ENCODE assay signal across 19 cellular contexts in genomic region chr4:7726665-7727413, GRCh38.
"Had no signal": no experiment of that assay in that cellular context is flagged by ENCODE, and none has a peak within 500 bp of the region (broad histone marks: within the 10 kb centered on the region; RNA-seq: fewer than 3 reads in every experiment).

No MANE protein-coding gene starts in this region.

- H3K4me3 ChIP-seq: coronary artery, dorsolateral prefrontal cortex, esophagus muscularis mucosa, gastroesophageal sphincter, heart left ventricle, hepatocyte, left lung, lower lobe of right lung, mucosa of descending colon had no signal

- H3K4me1 ChIP-seq: esophagus muscularis mucosa, foreskin keratinocyte, gastroesophageal sphincter, heart left ventricle, left lung, lower lobe of right lung had no signal

- H2AFZ ChIP-seq: hepatocyte had no signal

- H3K27ac ChIP-seq: coronary artery, esophagus muscularis mucosa, foreskin keratinocyte, gastroesophageal sphincter, heart left ventricle, hepatocyte, left lung, lower lobe of right lung had no signal

- ATAC-seq: gastroesophageal sphincter, heart left ventricle, left lung, lower lobe of right lung, mucosa of descending colon had no signal

- H3K9me3 ChIP-seq: esophagus muscularis mucosa, gastroesophageal sphincter, heart left ventricle, left lung, lower lobe of right lung, mucosa of descending colon had no signal

- DNase-seq: dermis blood vessel endothelial cell; effector CD4-positive, alpha-beta T cell; effector memory CD4-positive, alpha-beta T cell; immature natural killer cell; islet precursor cell; kidney; kidney glomerular epithelial cell; lower lobe of right lung; mesenchymal stem cell; naive B cell had no signal

- H3K36me3 ChIP-seq: heart left ventricle, left lung, lower lobe of right lung had no signal

- H3K27me3 ChIP-seq: dorsolateral prefrontal cortex, esophagus muscularis mucosa, gastroesophageal sphincter, heart left ventricle, hepatocyte had no signal

- H3K4me2 ChIP-seq: hepatocyte had no signal
